ENCODE assay signal across 12 cellular contexts in the genomic region with DNA sequence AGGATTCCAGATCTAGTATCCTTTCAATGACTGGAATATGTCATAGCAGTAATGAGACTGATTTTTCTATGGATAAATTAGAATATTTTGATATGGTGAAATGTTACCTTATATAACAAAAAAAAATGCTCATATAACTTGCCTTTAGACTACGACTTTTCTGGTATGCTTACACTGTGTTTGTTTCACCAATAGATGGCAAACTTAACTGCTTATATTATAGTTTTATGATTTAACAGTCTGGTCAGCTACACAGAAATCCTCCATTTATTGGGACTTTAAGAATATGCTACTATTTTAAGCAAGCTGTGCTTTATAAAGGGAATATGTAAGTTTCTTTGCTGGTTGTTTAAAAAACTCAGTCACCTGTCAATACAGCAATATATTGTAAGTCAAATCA.
DNase-seq lines count a peak whose midpoint lies in the region; ATAC-seq, FAIRE-seq and TF ChIP-seq lines count a peak whose summit lies in the region.
"Had no signal": no experiment of that assay in that cellular context is flagged by ENCODE, and none has a peak within 500 bp of the region (broad histone marks: within the 10 kb centered on the region; RNA-seq: fewer than 3 reads in every experiment).

No MANE protein-coding gene starts in this region.

- intact Hi-C loops in prostate gland (cut with DNase I) (no loop called here), psoas muscle (cut with DNase I) (loop anchor here in 1 of 2 donors (5.0 kb wide), 1 partner anchor 387 kb away; no protein-coding TSS in a partner anchor)

- TF ChIP-seq CTCF in prostate gland (IDR thresholded peaks at IDR 0.05) (peak in 1 of 4 experiments; percentile 31), psoas muscle (IDR thresholded peaks at IDR 0.05) (no peak), BE2C (IDR thresholded peaks at IDR 0.05; ENCODE audit: low read depth, low read length) (no peak)

- DNase-seq in HCEC 1CT (peak; percentile 73), amniotic stem cell (lab: John Stamatoyannopoulos, UW) (peak; percentile 15), inferior parietal cortex (ENCODE audit: extremely low spot score) (peak; percentile 44), prostate gland (ENCODE audit: low spot score) (no peak), psoas muscle (no peak), BE2C (no peak)
- no peak for DNase-seq in activated CD4-positive, CD25-positive, alpha-beta regulatory T cell treated with anti-CD3 and anti-CD28 coated beads, Interleukin-2, amount 50 U/mL, for 72 hours
- DNase-seq: NCI-H187, right cardiac atrium had no signal

- H3K36me3 ChIP-seq in prostate gland (no peaks in the 10 kb centered on the region), psoas muscle (ENCODE audit: insufficient read depth in 1 of 2, low read depth in 1 of 2) (no peaks in the 10 kb centered on the region), BE2C (no peaks in the 10 kb centered on the region)

- no peak overlapping the region for H3K27ac ChIP-seq in prostate gland
- H3K27ac ChIP-seq in psoas muscle, result no peak overlapping the region

- H3K4me1 ChIP-seq in prostate gland (replicated peaks) (no peaks in the 10 kb centered on the region), psoas muscle (no peaks in the 10 kb centered on the region), BE2C (no peaks in the 10 kb centered on the region)

- no peak for TF ChIP-seq POLR2A in prostate gland (IDR thresholded peaks at IDR 0.05)

- H3K9me3 ChIP-seq in prostate gland, result no peaks in the 10 kb centered on the region
- no peaks in the 10 kb centered on the region for H3K9me3 ChIP-seq in psoas muscle
- no peaks in the 10 kb centered on the region for H3K9me3 ChIP-seq in BE2C

- 15% methylated on average over 1 of the region's 1 CpG for WGBS in prostate gland
- 40 to 46% (median 43%) methylated on average over 1 of the region's 1 CpG for WGBS in psoas muscle, 3 donors

- H3K27me3 ChIP-seq in prostate gland (replicated peaks; ENCODE audit: insufficient read depth) (no peaks in the 10 kb centered on the region), psoas muscle (ENCODE audit: insufficient read depth in 3 of 3, low read length in 2 of 3) (no peaks in the 10 kb centered on the region), BE2C (0 out of 2 replicates have a peak, but pooled peaks cover 2% of the 10 kb centered on the region)

- FAIRE-seq in A204.1 (lab: Jason Lieb, UNC), result peak; percentile 96
- FAIRE-seq: D721Med, GM18507 had no signal

- no peak overlapping the region for H3K4me3 ChIP-seq in prostate gland
- H3K4me3 ChIP-seq in psoas muscle, result no peak overlapping the region
- no peak overlapping the region for H3K4me3 ChIP-seq in BE2C (ENCODE audit: low read depth, low read length)

- ATAC-seq in psoas muscle, result no peak

Comparison
In these comparisons a context has a peak if more than half of its experiments do, and no peak if none do; other contexts are left out.
1. DNase-seq: peak in HCEC 1CT (single experiment), amniotic stem cell (single experiment) and inferior parietal cortex (single experiment); none in prostate gland (single experiment), psoas muscle (0 of 2), activated CD4-positive, CD25-positive, alpha-beta regulatory T cell treated with anti-CD3 and anti-CD28 coated beads, Interleukin-2, amount 50 U/mL, for 72 hours (single experiment) and BE2C (single experiment).